In the genomic region with DNA sequence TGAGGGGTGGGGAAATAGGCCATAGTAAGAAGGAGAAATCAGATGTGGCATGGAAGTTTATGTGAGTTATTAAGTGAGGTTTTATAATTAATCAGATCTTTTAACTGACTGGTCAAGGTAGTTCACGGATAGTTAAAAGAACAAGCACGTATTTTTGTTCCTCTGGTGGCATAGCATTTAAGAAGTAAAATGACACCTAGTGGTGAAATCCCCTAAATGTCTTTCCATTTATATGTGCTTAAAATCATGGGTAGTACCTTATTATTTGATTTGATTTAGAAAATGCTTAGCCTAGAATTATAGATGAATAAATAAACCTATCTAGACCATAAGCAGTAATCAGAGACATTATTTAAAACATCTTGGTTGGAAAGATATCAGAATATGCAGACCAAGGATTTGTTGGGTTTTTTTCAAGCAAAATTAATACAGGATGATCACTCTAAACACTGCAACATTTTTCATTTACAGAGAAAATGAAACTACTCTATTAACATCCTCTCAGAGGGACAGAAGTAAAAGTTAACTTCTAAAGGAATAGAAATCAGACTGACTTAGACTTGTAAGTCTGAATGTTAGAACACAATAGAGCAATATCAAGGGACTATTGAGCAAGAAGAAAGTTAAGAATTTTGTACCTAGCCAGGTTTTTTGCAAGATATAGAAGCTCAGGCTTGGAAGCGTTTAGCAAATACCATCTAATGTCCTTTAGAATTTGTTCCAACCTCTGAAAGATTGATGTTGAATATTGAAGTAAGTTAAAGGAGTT, we compare ENCODE assay signal across 8 cellular contexts.
DNase-seq lines count a peak whose midpoint lies in the region; ATAC-seq and TF ChIP-seq lines count a peak whose summit lies in the region.

No MANE protein-coding gene starts in this region.

- H3K27ac Mint-ChIP-seq in H9: no peak overlapping the region; a peak in 1 of 7 replicates

- no peak overlapping the region for H4K91ac ChIP-seq in H9 (ENCODE audit: insufficient read length, low read depth, low read length)

- H3K27me3 Mint-ChIP-seq in H9 (ENCODE audit: low read depth): no peaks in the 10 kb centered on the region

- H3K79me2 ChIP-seq in H9 (ENCODE audit: insufficient read depth, low read length): no peaks in the 10 kb centered on the region

- no peak overlapping the region for H3K23ac ChIP-seq in H9 (ENCODE audit: insufficient read length, low read depth, low read length)

- intact Hi-C loops in body of pancreas (cut with DNase I) (no loop called here), uterus (cut with DNase I; ENCODE audit: low total_unique reads) (no loop called here)

- H3K27me3 ChIP-seq in H9 (ENCODE audit: insufficient read depth, low read length) (no peaks in the 10 kb centered on the region), body of pancreas (no peaks in the 10 kb centered on the region), uterus (no peaks in the 10 kb centered on the region)

- no peak overlapping the region for H3K27ac ChIP-seq in H9 (ENCODE audit: insufficient read length, low read depth, low read length)
- peak overlapping the region in 1 of 4 donors; percentile 34 for H3K27ac ChIP-seq in body of pancreas
- H3K27ac ChIP-seq in uterus: no peak overlapping the region

- no peak overlapping the region for H2BK120ac ChIP-seq in H9 (ENCODE audit: low read depth, low read length, poor library complexity, severe bottlenecking)

- peak; percentile 43 for ATAC-seq in body of pancreas
- no peak for ATAC-seq in GM18520 (IDR thresholded peaks at IDR 0.05; ENCODE audit: unreplicated experiment)

- no peak overlapping the region for H2BK15ac ChIP-seq in H9 (ENCODE audit: low read depth, low read length)

- TF ChIP-seq CTCF in H9 (conservative IDR thresholded peaks at IDR 0.05) (peak; percentile 64), body of pancreas (IDR thresholded peaks at IDR 0.05) (peak; percentile 31 to 59 (median 52)), uterus (IDR thresholded peaks at IDR 0.05) (peak; percentile 38 to 53 (median 42))

- H2BK20ac ChIP-seq in H9 (ENCODE audit: low read depth, low read length, poor library complexity, severe bottlenecking): no peak overlapping the region

- no peaks in the 10 kb centered on the region for H3K79me1 ChIP-seq in H9 (ENCODE audit: insufficient read depth, low read depth, low read length, poor library complexity, severe bottlenecking)

- WGBS in H9 (ENCODE audit: extremely low coverage, insufficient read length, low lambda C conversion rate): no CpG with 5 or more reads among the region's 3 CpGs
- 21 to 24% methylated on average over 3 of the region's 3 CpGs for WGBS in body of pancreas, 2 donors

- H3K56ac ChIP-seq in H9 (ENCODE audit: insufficient read length, low read depth, low read length): no peak overlapping the region

- no peak overlapping the region for H2AFZ ChIP-seq in H9 (ENCODE audit: low read length)

- no peak overlapping the region for H2AK5ac ChIP-seq in H9 (ENCODE audit: insufficient read length, low read length)

- peak; percentile 28 for DNase-seq in SIG-M5 treated with dmso at 0.1 percent for 504 hours (lab: John Stamatoyannopoulos, UW; ENCODE audit: unreplicated experiment)
- DNase-seq in SIG-M5 (lab: John Stamatoyannopoulos, UW): no peak
- no peak for DNase-seq in H9
- DNase-seq in NCI-H146 (lab: John Stamatoyannopoulos, UW): peak; percentile 53
- DNase-seq in body of pancreas: no peak
- DNase-seq in kidney tubule cell (ENCODE audit: low spot score): peak; percentile 44
- no peak for DNase-seq in uterus

- no peaks in the 10 kb centered on the region for H3K9me3 Mint-ChIP-seq in H9

- H3K4me3 Mint-ChIP-seq in H9: no peak overlapping the region

- H3K14ac ChIP-seq in H9 (ENCODE audit: insufficient read depth, low read length): no peak overlapping the region

- no peaks in the 10 kb centered on the region for H4K20me1 ChIP-seq in H9 (ENCODE audit: control insufficient read depth, insufficient read depth, insufficient read length)

- no peak overlapping the region for H3T11ph ChIP-seq in H9 (ENCODE audit: low read length)

- no peak overlapping the region for H3K4me3 ChIP-seq in body of pancreas
- H3K4me3 ChIP-seq in uterus: no peak overlapping the region

- H3K9ac ChIP-seq in H9 (ENCODE audit: extremely low read depth, insufficient read length, low read length): no peak overlapping the region

- no peak overlapping the region for H4K8ac ChIP-seq in H9 (replicated peaks; ENCODE audit: insufficient read length, low read depth, low read length)

- H3K4me2 ChIP-seq in H9 (ENCODE audit: insufficient read depth, insufficient read length, low read length): no peak overlapping the region

- H3K36me3 ChIP-seq in body of pancreas (replicated peaks in 1 of 2; ENCODE audit: insufficient read depth in 1 of 2, low read depth in 2 of 2): no peaks in the 10 kb centered on the region
- no peaks in the 10 kb centered on the region for H3K36me3 ChIP-seq in uterus

- H3K18ac ChIP-seq in H9 (ENCODE audit: insufficient read length, low read depth, low read length): no peak overlapping the region

- no peak overlapping the region for H2BK12ac ChIP-seq in H9 (ENCODE audit: insufficient read length, low read depth, low read length)

- H3K4ac ChIP-seq in H9 (ENCODE audit: low read depth, low read length): no peak overlapping the region

- TF ChIP-seq POLR2A in body of pancreas (IDR thresholded peaks at IDR 0.05): no peak
- no peak for TF ChIP-seq POLR2A in uterus (IDR thresholded peaks at IDR 0.05)

- H3K4me1 Mint-ChIP-seq in H9: no peaks in the 10 kb centered on the region; a peak in 1 of 4 replicates

- no peak overlapping the region for H2BK5ac ChIP-seq in H9 (ENCODE audit: insufficient read length, low read length)

- H3K4me1 ChIP-seq in H9 (ENCODE audit: insufficient read depth, low read length): no peaks in the 10 kb centered on the region
- peaks cover 45% of the 10 kb centered on the region for H3K4me1 ChIP-seq in body of pancreas
- peaks cover 5 to 9% of the 10 kb centered on the region in 2 donors for H3K4me1 ChIP-seq in uterus

- no peak overlapping the region for H4K5ac ChIP-seq in H9 (ENCODE audit: insufficient read length, low read depth, low read length)

- H3K23me2 ChIP-seq in H9 (ENCODE audit: insufficient read length, low read depth, low read length, poor library complexity, severe bottlenecking): no peaks in the 10 kb centered on the region

- H3K36me3 Mint-ChIP-seq in H9 (ENCODE audit: insufficient read depth in 1 of 3, low read depth in 3 of 3): peaks cover 2 to 16% (median 10%) of the 10 kb centered on the region in 3 experiments; a peak in 6 of 7 replicates

- H3K9me3 ChIP-seq in H9 (ENCODE audit: control insufficient read depth, low read depth, low read length) (no peaks in the 10 kb centered on the region), body of pancreas (no peaks in the 10 kb centered on the region), uterus (no peaks in the 10 kb centered on the region)

Comparison
In these comparisons a context has a peak if more than half of its experiments do, and no peak if none do; other contexts are left out.
1. DNase-seq: peak in SIG-M5 treated with dmso at 0.1 percent for 504 hours (single experiment), NCI-H146 (single experiment) and kidney tubule cell (single experiment); none in SIG-M5 (single experiment), H9 (single experiment), body of pancreas (0 of 4) and uterus (0 of 2).
2. Peak in every context shown above with its lines, with median percentiles within 50 percentile points of each other: CTCF ChIP-seq.